ENCODE assay signal across 8 cellular contexts in the genomic region with DNA sequence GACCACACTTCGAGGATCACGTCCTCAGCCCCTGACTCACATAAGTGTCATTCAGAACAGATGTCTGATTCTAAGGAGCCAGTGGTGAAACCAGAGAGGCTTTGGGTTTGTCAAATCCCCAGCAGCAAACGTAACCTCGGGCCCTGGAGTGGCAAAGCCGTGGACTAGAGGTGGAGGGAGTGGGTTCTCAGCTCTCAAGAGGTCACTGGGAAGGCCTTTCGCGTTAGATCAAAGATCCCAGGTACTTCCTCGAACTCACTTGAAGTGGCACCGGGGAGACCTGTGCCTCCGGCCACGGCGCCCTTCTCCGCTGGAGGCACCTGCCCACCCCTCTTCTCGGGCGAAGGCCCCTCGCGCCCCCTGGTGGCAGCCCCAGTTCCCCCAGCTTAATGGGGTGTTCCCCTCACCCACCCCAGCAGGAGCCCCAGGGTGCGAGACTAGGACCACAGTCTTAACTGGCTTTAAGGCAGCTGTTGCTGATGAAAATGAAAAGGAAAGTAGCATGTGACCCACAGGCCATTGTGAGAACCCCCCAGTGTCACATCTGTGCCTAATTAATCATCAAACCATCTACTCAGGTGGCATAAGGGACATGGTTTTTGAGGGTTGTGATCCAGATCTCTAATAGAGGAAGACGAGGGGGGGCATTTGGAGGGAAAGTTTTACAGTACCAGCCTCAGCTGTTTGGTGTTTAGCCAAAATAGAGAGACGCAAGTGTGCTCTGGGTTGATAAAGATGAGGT. TPM values are rescaled to one million over a fixed set of nuclear protein-coding genes. Genes with fewer than 3 reads are reported as not detected.
DNase-seq lines count a peak whose midpoint lies in the region; ATAC-seq and TF ChIP-seq lines count a peak whose summit lies in the region.

No MANE protein-coding gene starts in this region.

- peaks cover 39% of the 10 kb centered on the region for H3K27me3 Mint-ChIP-seq in activated CD4-positive, alpha-beta T cell treated with anti-CD3 and anti-CD28 coated beads, Interleukin-2, amount 10 ng/mL, durations not matched to agents 24 days and 14 days

- peaks cover 30% of the 10 kb centered on the region for H3K27me3 ChIP-seq in lower lobe of right lung (ENCODE audit: low read depth)

- no peaks in the 10 kb centered on the region for H3K9me3 ChIP-seq in lower lobe of right lung

- DNase-seq in NCI-H2227 (lab: John Stamatoyannopoulos, UW; ENCODE audit: unreplicated experiment) (peak; percentile 62), NCI-H2227 treated with DMSO at 0.1 percent for 48 hours (lab: John Stamatoyannopoulos, UW) (no peak), NCI-H2171 (lab: John Stamatoyannopoulos, UW) (peak; percentile 50), dermis blood vessel endothelial cell (peak; percentile 83), lower lobe of right lung (peak; percentile 85)
- peak; percentile 95 for DNase-seq in activated CD4-positive, alpha-beta T cell treated with anti-CD3 and anti-CD28 coated beads, Interleukin-2, amount 10 ng/mL, durations not matched to agents 24 days and 14 days
- DNase-seq in stimulated activated CD8-positive, alpha-beta memory T cell treated with anti-CD3 and anti-CD28 coated beads, Interleukin-12 subunit alpha, Interleukin-12 subunit beta, amount 100 ng/mL, for 1 hour (ENCODE audit: low read depth) = peak; percentile 64

- intact Hi-C loops in activated CD4-positive, alpha-beta T cell treated with anti-CD3 and anti-CD28 coated beads, Interleukin-2, amount 10 ng/mL, durations not matched to agents 24 days and 14 days (cut with micrococcal nuclease) = loop anchor here (1.0 to 10.0 kb wide), 7 partner anchors 13 to 284 kb away; no protein-coding TSS in a partner anchor
- intact Hi-C loops in lower lobe of right lung (cut with DNase I) = no loop called here

- no peaks in the 10 kb centered on the region for H3K36me3 Mint-ChIP-seq in activated CD4-positive, alpha-beta T cell treated with anti-CD3 and anti-CD28 coated beads, Interleukin-2, amount 10 ng/mL, durations not matched to agents 24 days and 14 days (ENCODE audit: low read depth)

- H3K4me1 ChIP-seq in lower lobe of right lung = peaks cover 15% of the 10 kb centered on the region

- H3K4me3 ChIP-seq in lower lobe of right lung = peak overlapping the region; percentile 52

- H3K4me3 Mint-ChIP-seq in activated CD4-positive, alpha-beta T cell treated with anti-CD3 and anti-CD28 coated beads, Interleukin-2, amount 10 ng/mL, durations not matched to agents 24 days and 14 days = peak overlapping the region; percentile 79

- no peaks in the 10 kb centered on the region for H3K9me3 Mint-ChIP-seq in activated CD4-positive, alpha-beta T cell treated with anti-CD3 and anti-CD28 coated beads, Interleukin-2, amount 10 ng/mL, durations not matched to agents 24 days and 14 days

- no peaks in the 10 kb centered on the region for H3K36me3 ChIP-seq in lower lobe of right lung

- no peak overlapping the region for H3K27ac ChIP-seq in lower lobe of right lung

- peaks cover 29% of the 10 kb centered on the region for H3K4me1 Mint-ChIP-seq in activated CD4-positive, alpha-beta T cell treated with anti-CD3 and anti-CD28 coated beads, Interleukin-2, amount 10 ng/mL, durations not matched to agents 24 days and 14 days

- ATAC-seq in HG02884 (IDR thresholded peaks at IDR 0.05; ENCODE audit: unreplicated experiment) (peak; percentile 77), lower lobe of right lung (peak; percentile 94 to 96)

- H3K27ac Mint-ChIP-seq in activated CD4-positive, alpha-beta T cell treated with anti-CD3 and anti-CD28 coated beads, Interleukin-2, amount 10 ng/mL, durations not matched to agents 24 days and 14 days = no peak overlapping the region

- peak; percentile 77 for TF ChIP-seq CTCF in lower lobe of right lung (IDR thresholded peaks at IDR 0.05)

RNA-seq across cellular contexts. Expression of a gene that starts 0.7 kb away (rescaled TPM):
- total RNA-seq in activated CD4-positive, alpha-beta T cell treated with anti-CD3 and anti-CD28 coated beads, Interleukin-2, amount 10 ng/mL, durations not matched to agents 24 days and 14 days = not detected in 2 replicates
- total RNA-seq in dermis blood vessel endothelial cell (0.34 and 0.56 TPM in 2 replicates), lower lobe of right lung (0.30 TPM)
